In genomic region chr19:38737297-38737865, GRCh38 we compare ENCODE assay signal across 12 cellular contexts. TPM values are rescaled to one million over a fixed set of nuclear protein-coding genes. Genes with fewer than 3 reads are reported as not detected.
DNase-seq lines count a peak whose midpoint lies in the region; ATAC-seq, FAIRE-seq and TF ChIP-seq lines count a peak whose summit lies in the region.
"Had no signal": no experiment of that assay in that cellular context is flagged by ENCODE, and none has a peak within 500 bp of the region (broad histone marks: within the 10 kb centered on the region; RNA-seq: fewer than 3 reads in every experiment).

No MANE protein-coding gene starts in this region.

- H3K4ac ChIP-seq in neuronal stem cell (ENCODE audit: low read length), result peak overlapping the region; percentile 37

- H3K36me3 Mint-ChIP-seq in T-helper 1 cell treated with Interleukin-12 subunit alpha and Interleukin-12 subunit beta and Interleukin-4 antibody, amounts not matched to agents 30 μg/mL and 1 μg/mL, for 36 hours (ENCODE audit: low read depth), result peaks cover 2% of the 10 kb centered on the region

- no peaks in the 10 kb centered on the region; the same call in 1 of the 2 replicates for H3K79me2 ChIP-seq in GM12878 (ENCODE audit: control insufficient read depth, insufficient read depth, low read length)

- SMC1A ChIA-PET in GM12878 (lab: Charles Lee; ENCODE audit: uncharacterized antibody, unreplicated experiment), result no interaction called here

- no TSS peak for BruUV-seq in GM12878 (replicated peaks; lab: Mats Ljungman, UMichigan)

- no peak overlapping the region for H3K23ac ChIP-seq in neuronal stem cell (ENCODE audit: low read depth, low read length, poor library complexity)

- no peaks in the 10 kb centered on the region for H4K20me1 ChIP-seq in GM12878 (ENCODE audit: control insufficient read depth, insufficient read depth)

- DNase-seq in T-helper 1 cell (no peak), GM12878 (ENCODE audit: low read depth, low spot score) (no peak), neuronal stem cell (ENCODE audit: low spot score) (no peak), SK-N-DZ (ENCODE audit: low spot score) (no peak), NCI-H1694 treated with DMSO at 0.1 percent for 48 hours (lab: John Stamatoyannopoulos, UW) (no peak)
- DNase-seq in stimulated activated CD4-positive, alpha-beta T cell treated with anti-CD3 and anti-CD28 coated beads, Interleukin-4, amount 100 ng/mL, for 1 hour, result no peak
- DNase-seq: hypothalamus had no signal

- in situ Hi-C loops in GM12878 (cut with MboI), result no loop called here

- peaks cover 11% of the 10 kb centered on the region for H3K27me3 Mint-ChIP-seq in T-helper 1 cell treated with Interleukin-12 subunit alpha and Interleukin-12 subunit beta and Interleukin-4 antibody, amounts not matched to agents 30 μg/mL and 1 μg/mL, for 36 hours (ENCODE audit: low read depth)

- H3K4me1 Mint-ChIP-seq in T-helper 1 cell treated with Interleukin-12 subunit alpha and Interleukin-12 subunit beta and Interleukin-4 antibody, amounts not matched to agents 30 μg/mL and 1 μg/mL, for 36 hours (ENCODE audit: low read depth), result peaks cover 21% of the 10 kb centered on the region

- H2BK15ac ChIP-seq in neuronal stem cell (ENCODE audit: low read length), result peak overlapping the region; percentile 99

- no peaks in the 10 kb centered on the region for H3K9me3 Mint-ChIP-seq in T-helper 1 cell treated with Interleukin-12 subunit alpha and Interleukin-12 subunit beta and Interleukin-4 antibody, amounts not matched to agents 30 μg/mL and 1 μg/mL, for 36 hours

- H3K4me3 ChIP-seq in HEK293 (ENCODE audit: low read depth, low read length) (no peak overlapping the region), GM12878 (no peak overlapping the region; the same call in 1 of the 2 replicates), neuronal stem cell (ENCODE audit: low read length in 2 of 2) (no peak overlapping the region)

- no peak for FAIRE-seq in GM12878 (lab: Jason Lieb, UNC)
- FAIRE-seq: endometrium had no signal

- H2AK5ac ChIP-seq in neuronal stem cell (ENCODE audit: low read depth, low read length), result peak overlapping the region; percentile 81

- CTCF ChIA-PET in HEK293 (lab: Yijun Ruan, JAX) (interaction anchor here (0.6 to 0.8 kb wide), 3 partner anchors 101 to 150 kb away, joined by 3 to 7 read pairs (median 3); no protein-coding TSS in a partner anchor), GM12878 (lab: Yijun Ruan, JAX) (interaction anchor here (1.5 kb wide), 1 partner anchor 163 kb away, joined by 5 read pairs; the partner anchor contains the start of gene NFKBIB)

- H3K9ac ChIP-seq in GM12878 (ENCODE audit: control insufficient read depth, insufficient read depth, low read length) (no peak overlapping the region), neuronal stem cell (ENCODE audit: low read depth, low read length, poor library complexity) (peak overlapping the region; percentile 44)

- H2AFZ ChIP-seq in GM12878 (ENCODE audit: control insufficient read depth, low read depth, low read length), result peak overlapping the region; percentile 55; the same call in 1 of the 2 replicates
- no peak overlapping the region for H2AFZ ChIP-seq in neuronal stem cell (ENCODE audit: low read length)

- H3K4me2 ChIP-seq in GM12878 (ENCODE audit: control insufficient read depth, insufficient read depth) (peak overlapping the region; percentile 42), neuronal stem cell (ENCODE audit: insufficient read depth, low read length, poor library complexity, severe bottlenecking) (peak overlapping the region; percentile 11)

- TF ChIP-seq EP300 in GM12878 (IDR thresholded peaks at IDR 0.05; ENCODE audit: borderline replicate concordance in 1 of 2, control insufficient read depth in 1 of 2, low read depth in 2 of 2, low read length in 2 of 2), result no peak

- POLR2A ChIA-PET in HEK293 (lab: Yijun Ruan, JAX), result interaction anchor here (0.6 to 1.3 kb wide), 4 partner anchors 93 to 115 kb away, joined by 3 read pairs; no protein-coding TSS in a partner anchor
- POLR2A ChIA-PET in GM12878 (lab: Charles Lee), result interaction anchor here (0.6 to 1.0 kb wide), 4 partner anchors 11 to 185 kb away, joined by 3 to 5 read pairs (median 4); no protein-coding TSS in a partner anchor

- TF ChIP-seq POLR2A in GM12878 (IDR thresholded peaks at IDR 0.05; ENCODE audit: low read depth, low read length), result no peak

- TF ChIP-seq CTCF in HEK293 (tag by site-specific recombination; IDR thresholded peaks at IDR 0.05) (no peak), GM12878 (IDR thresholded peaks at IDR 0.05 in 2 of 3, conservative IDR thresholded peaks at IDR 0.05 in 1 of 3; ENCODE audit: control insufficient read depth in 2 of 3, extremely low read depth in 1 of 3, insufficient read depth in 1 of 3, low read depth in 3 of 3, low read length in 3 of 3) (no peak)

- H3K79me1 ChIP-seq in neuronal stem cell (ENCODE audit: low read depth, low read length), result no peaks in the 10 kb centered on the region

- peaks cover 5% of the 10 kb centered on the region for H3K4me1 ChIP-seq in HEK293 (ENCODE audit: control insufficient read depth, insufficient read depth, low read length)
- H3K4me1 ChIP-seq in GM12878 (ENCODE audit: control insufficient read depth, insufficient read depth, low read length), result peaks cover 22% of the 10 kb centered on the region
- H3K4me1 ChIP-seq in neuronal stem cell (ENCODE audit: control insufficient read depth in 2 of 2, insufficient read depth in 1 of 2, low read depth in 1 of 2, low read length in 2 of 2), result peaks cover 0 to 8% of the 10 kb centered on the region in 2 donors

- peaks cover 0 to 1% of the 10 kb centered on the region in 2 experiments; a peak in 1 of 3 replicates for H3K36me3 ChIP-seq in HEK293 (ENCODE audit: control insufficient read depth in 2 of 2, insufficient read depth in 1 of 2, low read length in 2 of 2)
- no peaks in the 10 kb centered on the region for H3K36me3 ChIP-seq in GM12878 (ENCODE audit: control insufficient read depth in 2 of 2, insufficient read depth in 2 of 2, low read length in 1 of 2)
- no peaks in the 10 kb centered on the region for H3K36me3 ChIP-seq in neuronal stem cell (replicated peaks in 1 of 2; ENCODE audit: control insufficient read depth in 2 of 2, insufficient read depth in 2 of 2, low read length in 2 of 2)
- H3K36me3 ChIP-seq: adrenal gland had no signal

- peak overlapping the region; percentile 85 for H3K18ac ChIP-seq in neuronal stem cell (ENCODE audit: low read length)

- H2BK120ac ChIP-seq in neuronal stem cell (ENCODE audit: low read depth, low read length), result peak overlapping the region; percentile 98

- H2BK12ac ChIP-seq in neuronal stem cell (ENCODE audit: low read length), result peak overlapping the region; percentile 84

- no peak for ATAC-seq in GM12878

- no peak overlapping the region for H2BK5ac ChIP-seq in neuronal stem cell (ENCODE audit: low read length)

- H3K9me3 ChIP-seq in HEK293 (ENCODE audit: control insufficient read depth, insufficient read depth, low read depth, low read length) (no peaks in the 10 kb centered on the region), GM12878 (replicated peaks; ENCODE audit: control insufficient read depth, insufficient read depth, low read length) (no peaks in the 10 kb centered on the region), neuronal stem cell (replicated peaks in 1 of 2; ENCODE audit: control insufficient read depth in 2 of 2, insufficient read depth in 1 of 2, low read depth in 1 of 2, low read length in 2 of 2) (no peaks in the 10 kb centered on the region)
- H3K9me3 ChIP-seq: adrenal gland had no signal

- WGBS in GM12878 (ENCODE audit: insufficient coverage, insufficient replicate concordance, low lambda C conversion rate, missing lambda C conversion rate), result 8% methylated on average over 19 of the region's 22 CpGs
- WGBS in neuronal stem cell (ENCODE audit: extremely low coverage in 2 of 2, insufficient read length in 2 of 2, insufficient replicate concordance in 1 of 2), 2 donors, result no CpG with 5 or more reads among the region's 22 CpGs

- H4K91ac ChIP-seq in neuronal stem cell (ENCODE audit: low read depth, low read length, poor library complexity), result no peak overlapping the region

- intact Hi-C loops in GM12878 (cut with micrococcal nuclease; ENCODE audit: unreplicated experiment), result loop anchor here (10.0 kb wide), 1 partner anchor 223 kb away; no protein-coding TSS in a partner anchor

- no peak overlapping the region for H3K27ac ChIP-seq in HEK293 (ENCODE audit: extremely low read depth, low read depth, low read length)
- H3K27ac ChIP-seq in GM12878 (ENCODE audit: control insufficient read depth, insufficient read depth), result no peak overlapping the region
- no peak overlapping the region for H3K27ac ChIP-seq in neuronal stem cell (replicated peaks; ENCODE audit: low read length)
- H3K27ac ChIP-seq: adrenal gland had no signal

- no peak overlapping the region for H3K14ac ChIP-seq in neuronal stem cell (ENCODE audit: low read length)

- no peak overlapping the region for H4K8ac ChIP-seq in neuronal stem cell (ENCODE audit: low read depth, low read length)

- H3K4me3 Mint-ChIP-seq in T-helper 1 cell treated with Interleukin-12 subunit alpha and Interleukin-12 subunit beta and Interleukin-4 antibody, amounts not matched to agents 30 μg/mL and 1 μg/mL, for 36 hours, result peak overlapping the region; percentile 47

- H3K27ac Mint-ChIP-seq in T-helper 1 cell treated with Interleukin-12 subunit alpha and Interleukin-12 subunit beta and Interleukin-4 antibody, amounts not matched to agents 30 μg/mL and 1 μg/mL, for 36 hours, result no peak overlapping the region

- RAD21 ChIA-PET in GM12878 (lab: Charles Lee; ENCODE audit: unreplicated experiment), result interaction anchor here (0.5 kb wide), 1 partner anchor 382 kb away, joined by 3 read pairs; no protein-coding TSS in a partner anchor

- no peaks in the 10 kb centered on the region for H3K27me3 ChIP-seq in GM12878 (replicated peaks in 1 of 2; ENCODE audit: control insufficient read depth in 2 of 2, insufficient read depth in 2 of 2, low read length in 1 of 2)
- H3K27me3 ChIP-seq in neuronal stem cell (ENCODE audit: control insufficient read depth in 3 of 3, insufficient read depth in 3 of 3, low read depth in 1 of 3, low read length in 3 of 3), result peaks cover 0 to 18% (median 8%) of the 10 kb centered on the region in 3 experiments
- H3K27me3 ChIP-seq: adrenal gland had no signal

- TF ChIP-seq RAD21 in GM12878 (IDR thresholded peaks at IDR 0.05; ENCODE audit: insufficient read depth, low read depth, low read length), result no peak

RNA-seq across cellular contexts. Expression of gene CAPN12, which starts 6.9 kb away (rescaled TPM):
- 9.3 and 10.9 TPM in 2 replicates for total RNA-seq in GM12878 (2013; cell fraction: nucleolus; rRNA removed)
- total RNA-seq in GM12878 (2014; rRNA removed) (2.8 and 4.1 TPM in 2 replicates), GM12878 (2014; rRNA removed; fragmentation: Illumina TruSeq; extraction: Trizol) (1.5 and 1.7 TPM in 2 replicates), GM12878 (2021) (3.0 and 5.1 TPM in 2 replicates)
- polyA plus RNA-seq in GM12878 (2011; ENCODE audit: low read depth), result 4.9 TPM
- polyA plus RNA-seq in GM12878 (2011; rRNA removed) (1.7 and 2.0 TPM in 2 replicates), GM12878 (2014; fragmentation: Illumina TruSeq; extraction: Trizol) (2.7 and 3.1 TPM in 2 replicates), GM12878 (2014; fragmentation: Nextera tagmentation; extraction: Ambion mirVana) (1 to 10 TPM; 1.2 to 2.0 TPM), GM12878 (2014; rRNA removed) (4.6 and 7.3 TPM in 2 replicates), GM12878 (2016; fragmentation: Nextera tagmentation; extraction: Ambion mirVana) (1 to 10 TPM in 1 of 2 experiments, under 1 TPM in 1; 0.64 to 1.9 TPM)
- polyA plus RNA-seq in GM12878 (2011; cell fraction: cytosol; rRNA removed), result 2.8 and 3.4 TPM in 2 replicates
- polyA plus RNA-seq in GM12878 (2011; cell fraction: nucleus; rRNA removed), result 29.8 and 48.9 TPM in 2 replicates
- 8.1 and 12.4 TPM in 2 replicates for polyA plus RNA-seq in GM12878 (2012)
- polyA minus RNA-seq in GM12878 (2011; rRNA and poly(A)+ RNA removed), result 0.51 and 0.62 TPM in 2 replicates
- polyA minus RNA-seq in GM12878 (2011; cell fraction: cytosol; rRNA and poly(A)+ RNA removed), result not detected in 2 replicates
- polyA minus RNA-seq in GM12878 (2011; cell fraction: nucleus; rRNA and poly(A)+ RNA removed), result 1.7 TPM in 2 replicates
- 5.6 TPM for polyA plus RNA-seq in neuronal stem cell (2013, experiment 1 of 2)
- 5.2 TPM for polyA plus RNA-seq in neuronal stem cell (2013, experiment 2 of 2)
- polyA plus RNA-seq in SK-N-DZ (2014; cell fraction: cytosol; rRNA removed), result 0.37 and 0.42 TPM in 2 replicates
- 1.6 and 3.9 TPM in 2 replicates for polyA plus RNA-seq in SK-N-DZ (2014; cell fraction: nucleus; rRNA removed)

RNA-seq across cellular contexts. Expression of gene LGALS7, which starts 35.9 kb away (rescaled TPM):
- total RNA-seq in GM12878 (2013; cell fraction: nucleolus; rRNA removed), result not detected in 2 replicates
- total RNA-seq in GM12878 (2014; rRNA removed) (not detected in 2 replicates), GM12878 (2014; rRNA removed; fragmentation: Illumina TruSeq; extraction: Trizol) (not detected in 2 replicates), GM12878 (2021) (not detected in 2 replicates)
- polyA plus RNA-seq in GM12878 (2011; ENCODE audit: low read depth), result not detected
- polyA plus RNA-seq in GM12878 (2011; rRNA removed) (0.19 TPM in 1 of 2 replicates, not detected in the other), GM12878 (2014; fragmentation: Illumina TruSeq; extraction: Trizol) (not detected in 2 replicates), GM12878 (2014; fragmentation: Nextera tagmentation; extraction: Ambion mirVana) (not detected), GM12878 (2014; rRNA removed) (not detected in 2 replicates), GM12878 (2016; fragmentation: Nextera tagmentation; extraction: Ambion mirVana) (not detected)
- not detected in 2 replicates for polyA plus RNA-seq in GM12878 (2011; cell fraction: cytosol; rRNA removed)
- polyA plus RNA-seq in GM12878 (2011; cell fraction: nucleus; rRNA removed), result not detected in 2 replicates
- polyA plus RNA-seq in GM12878 (2012), result not detected in 2 replicates
- polyA minus RNA-seq in GM12878 (2011; rRNA and poly(A)+ RNA removed), result not detected in 2 replicates
- not detected in 2 replicates for polyA minus RNA-seq in GM12878 (2011; cell fraction: cytosol; rRNA and poly(A)+ RNA removed)
- not detected in 2 replicates for polyA minus RNA-seq in GM12878 (2011; cell fraction: nucleus; rRNA and poly(A)+ RNA removed)
- 0.18 TPM for polyA plus RNA-seq in neuronal stem cell (2013, experiment 1 of 2)
- polyA plus RNA-seq in neuronal stem cell (2013, experiment 2 of 2), result not detected
- not detected in 2 replicates for polyA plus RNA-seq in SK-N-DZ (2014; cell fraction: cytosol; rRNA removed)
- not detected in 2 replicates for polyA plus RNA-seq in SK-N-DZ (2014; cell fraction: nucleus; rRNA removed)
- total RNA-seq: adrenal gland, mononuclear cell had no signal
- polyA plus RNA-seq: adrenal gland had no signal

RNA-seq across cellular contexts. Expression of gene LGALS7B, which starts 51.6 kb away (rescaled TPM):
- not detected in 2 replicates for total RNA-seq in GM12878 (2013; cell fraction: nucleolus; rRNA removed)
- total RNA-seq in GM12878 (2014; rRNA removed) (not detected in 2 replicates), GM12878 (2014; rRNA removed; fragmentation: Illumina TruSeq; extraction: Trizol) (not detected in 2 replicates), GM12878 (2021) (not detected in 2 replicates)
- polyA plus RNA-seq in GM12878 (2011; ENCODE audit: low read depth), result not detected
- polyA plus RNA-seq in GM12878 (2011; rRNA removed) (not detected in 2 replicates), GM12878 (2014; fragmentation: Illumina TruSeq; extraction: Trizol) (not detected in 2 replicates), GM12878 (2014; fragmentation: Nextera tagmentation; extraction: Ambion mirVana) (not detected), GM12878 (2014; rRNA removed) (not detected in 2 replicates), GM12878 (2016; fragmentation: Nextera tagmentation; extraction: Ambion mirVana) (not detected)
- polyA plus RNA-seq in GM12878 (2011; cell fraction: cytosol; rRNA removed), result not detected in 2 replicates
- polyA plus RNA-seq in GM12878 (2011; cell fraction: nucleus; rRNA removed), result not detected in 2 replicates
- not detected in 2 replicates for polyA plus RNA-seq in GM12878 (2012)
- not detected in 2 replicates for polyA minus RNA-seq in GM12878 (2011; rRNA and poly(A)+ RNA removed)
- polyA minus RNA-seq in GM12878 (2011; cell fraction: cytosol; rRNA and poly(A)+ RNA removed), result not detected in 2 replicates
- polyA minus RNA-seq in GM12878 (2011; cell fraction: nucleus; rRNA and poly(A)+ RNA removed), result not detected in 2 replicates
- polyA plus RNA-seq in neuronal stem cell (2013, experiment 1 of 2), result not detected
- not detected for polyA plus RNA-seq in neuronal stem cell (2013, experiment 2 of 2)
- 3.8 TPM in 1 of 2 replicates, not detected in the other for polyA plus RNA-seq in SK-N-DZ (2014; cell fraction: cytosol; rRNA removed)
- polyA plus RNA-seq in SK-N-DZ (2014; cell fraction: nucleus; rRNA removed), result not detected in 2 replicates
- total RNA-seq: adrenal gland, mononuclear cell had no signal
